In the genomic region with DNA sequence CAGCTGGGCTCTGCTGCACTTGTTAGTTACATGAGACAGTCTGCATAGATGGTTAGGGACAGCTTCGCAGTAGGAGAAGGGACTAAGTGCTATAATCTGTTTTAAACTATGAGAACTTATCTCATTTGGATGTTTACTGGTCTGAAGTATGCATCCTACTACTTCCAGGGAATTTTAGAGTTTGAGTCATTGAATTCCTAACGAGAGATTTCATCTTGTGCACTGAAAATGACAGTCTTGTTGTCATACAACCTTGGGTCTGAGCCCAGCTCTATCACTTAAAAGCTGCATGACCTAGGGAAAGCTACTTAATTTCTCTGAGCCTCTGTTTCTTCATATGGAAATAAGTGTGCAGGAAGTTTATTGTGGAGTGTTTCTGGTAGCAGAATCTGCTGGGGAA, we compare ENCODE assay signal across 1 cellular context.
TF ChIP-seq lines count a peak whose summit lies in the region.

No MANE protein-coding gene starts in this region.

TF ChIP-seq in IMR-90, 13 proteins besides CTCF, POLR2A, EP300 and RAD21 (continued from another document):
- TF ChIP-seq RFX5 (IDR thresholded peaks at IDR 0.05; ENCODE audit: low read depth, low read length) (no peak), MXI1 (IDR thresholded peaks at IDR 0.05; ENCODE audit: borderline replicate concordance, low read depth, low read length) (no peak), CHD1 (IDR thresholded peaks at IDR 0.05; ENCODE audit: low read depth, low read length) (no peak)
